8 cellular contexts compared by ENCODE assay signal in the genomic region with DNA sequence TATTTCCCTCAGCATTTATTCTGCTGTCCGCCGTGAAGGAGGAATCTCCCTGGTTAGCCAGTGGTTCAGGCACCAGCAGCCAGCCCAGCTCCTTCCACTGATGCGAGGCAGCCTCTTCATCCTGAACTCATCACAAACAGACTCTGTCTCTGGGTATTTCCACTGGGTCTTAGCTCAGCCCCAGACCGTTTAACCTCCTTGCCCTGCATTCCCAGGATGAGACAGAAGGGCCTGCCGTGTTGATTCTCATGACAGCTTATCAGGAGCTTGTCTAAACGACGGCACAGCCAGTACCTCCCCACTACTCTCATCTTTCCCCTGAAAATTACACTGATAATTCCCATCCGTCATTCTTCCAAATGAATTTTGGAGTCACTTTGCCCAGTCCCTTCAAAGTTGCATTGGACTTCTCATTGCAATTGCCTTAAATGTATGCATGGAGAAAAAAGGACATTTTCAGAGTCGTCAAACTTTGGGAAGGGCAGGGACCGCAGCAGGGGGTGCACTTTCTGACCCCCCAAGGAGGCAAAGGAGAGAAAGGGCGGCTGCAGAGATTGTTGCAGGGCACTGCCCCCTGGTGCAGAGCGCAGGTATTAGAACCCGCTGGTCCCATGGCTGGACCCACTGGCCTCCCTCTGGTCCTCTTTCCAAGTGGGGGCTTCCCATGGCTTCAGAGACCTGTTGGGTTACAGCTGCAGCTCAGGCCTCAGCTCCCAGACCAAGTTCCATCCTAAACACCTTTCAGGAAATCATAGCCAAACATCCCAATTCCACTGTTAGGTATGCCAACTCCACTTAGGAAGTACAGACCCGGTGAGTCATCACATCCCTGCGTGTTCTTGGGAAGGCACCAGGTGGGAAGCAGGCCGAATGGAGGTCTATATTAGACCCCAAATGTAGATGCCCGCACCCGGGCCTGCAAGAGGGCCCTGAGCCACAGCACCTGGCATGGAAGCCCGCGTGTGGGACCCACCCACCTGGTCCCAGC. TPM values are rescaled to one million over a fixed set of nuclear protein-coding genes. Genes with fewer than 3 reads are reported as not detected.
A peak's percentile ranks its signal among the peaks of the same experiment; 100 is the strongest.
DNase-seq lines count a peak whose midpoint lies in the region; ATAC-seq, FAIRE-seq and TF ChIP-seq lines count a peak whose summit lies in the region.

No MANE protein-coding gene starts in this region.

- H2AFZ ChIP-seq in K562 (ENCODE audit: low read depth, low read length): no peak overlapping the region

- FAIRE-seq in K562 (lab: Jason Lieb, UNC): peak; percentile 63

- TF ChIP-seq CTCF in Caco-2 (IDR thresholded peaks at IDR 0.05; ENCODE audit: insufficient read depth in 1 of 2, low read depth in 1 of 2, low read length in 1 of 2, severe bottlenecking in 1 of 2, unreplicated experiment in 1 of 2): peak; percentile 48 to 50
- peak; percentile 71 to 83 (median 78) for TF ChIP-seq CTCF in K562 (IDR thresholded peaks at IDR 0.05 in 2 of 3, conservative IDR thresholded peaks at IDR 0.05 in 1 of 3; ENCODE audit: insufficient read depth in 2 of 3, low read depth in 1 of 3, low read length in 3 of 3)
- TF ChIP-seq CTCF in mesothelial cell of epicardium (IDR thresholded peaks at IDR 0.05; ENCODE audit: unreplicated experiment): peak; percentile 57

- peaks cover 34% of the 10 kb centered on the region for H4K20me1 ChIP-seq in K562 (replicated peaks; ENCODE audit: control insufficient read depth, insufficient read depth, low read length)

- DNase-seq in Caco-2 (peak in 1 of 2 experiments; percentile 38), K562 (ENCODE audit: extremely low read depth in 1 of 4, low spot score in 3 of 4) (peak; percentile 44 to 68 (median 64)), mesothelial cell of epicardium (ENCODE audit: low spot score in 2 of 2, unreplicated experiment in 2 of 2) (no peak), medulla oblongata (ENCODE audit: extremely low spot score) (no peak)
- no peak for DNase-seq in CD8-positive, alpha-beta memory T cell

- TF ChIP-seq EP300 in K562 (IDR thresholded peaks at IDR 0.05; ENCODE audit: low read length): no peak

- no peaks in the 10 kb centered on the region for H3K79me2 ChIP-seq in K562 (ENCODE audit: control insufficient read depth, insufficient read depth, low read length)

- H3K9ac ChIP-seq in HUES48 (ENCODE audit: low read depth, low read length) (no peak overlapping the region), K562 (ENCODE audit: insufficient read depth in 1 of 2, low read depth in 2 of 2, low read length in 2 of 2) (no peak overlapping the region)

- peak overlapping the region; percentile 94 for H3K27ac Mint-ChIP-seq in Caco-2 (ENCODE audit: unreplicated experiment)
- H3K27ac Mint-ChIP-seq in mesothelial cell of epicardium: peak overlapping the region; percentile 99
- no peak overlapping the region for H3K27ac Mint-ChIP-seq in CD8-positive, alpha-beta memory T cell

- no peak for TF ChIP-seq POLR2A in K562 (conservative IDR thresholded peaks at IDR 0.05)

- H3K27me3 ChIP-seq in Caco-2 (replicated peaks; ENCODE audit: control insufficient read depth, insufficient read depth, low read length) (no peaks in the 10 kb centered on the region), HUES48 (ENCODE audit: control insufficient read depth, insufficient read depth, low read length) (peaks cover 14% of the 10 kb centered on the region), K562 (ENCODE audit: control insufficient read depth in 2 of 2, insufficient read depth in 2 of 2, low read length in 2 of 2) (peaks cover 27 to 71% of the 10 kb centered on the region in 2 experiments; a peak in 4 of 5 replicates)
- peaks cover 6% of the 10 kb centered on the region for H3K27me3 ChIP-seq in CD8-positive, alpha-beta memory T cell (ENCODE audit: insufficient read depth, low read length, poor library complexity, severe bottlenecking)

- POLR2A ChIA-PET in Caco-2 (lab: Charles Lee) (no interaction called here), K562 (lab: Yijun Ruan, JAX) (interaction anchor here (0.6 to 1.2 kb wide), 4 partner anchors 12 to 121 kb away, joined by 3 to 5 read pairs (median 3); no protein-coding TSS in a partner anchor)
- POLR2A ChIA-PET in CD8-positive, alpha-beta memory T cell (lab: Charles Lee): no interaction called here

- H3K9me3 Mint-ChIP-seq in Caco-2 (ENCODE audit: unreplicated experiment): no peaks in the 10 kb centered on the region
- no peaks in the 10 kb centered on the region for H3K9me3 Mint-ChIP-seq in mesothelial cell of epicardium
- H3K9me3 Mint-ChIP-seq in CD8-positive, alpha-beta memory T cell: peaks cover 0 to 2% (median 0%) of the 10 kb centered on the region in 5 donors

- H3K4me2 ChIP-seq in K562 (ENCODE audit: insufficient read depth, low read length): no peak overlapping the region

- H3K9me3 ChIP-seq in Caco-2 (no peaks in the 10 kb centered on the region), HUES48 (ENCODE audit: control insufficient read depth, insufficient read depth, low read length) (no peaks in the 10 kb centered on the region), K562 (replicated peaks; ENCODE audit: control insufficient read depth, insufficient read depth, low read depth, low read length) (no peaks in the 10 kb centered on the region)
- no peaks in the 10 kb centered on the region for H3K9me3 ChIP-seq in CD8-positive, alpha-beta memory T cell (ENCODE audit: low read length)

- no peaks in the 10 kb centered on the region for H3K9me1 ChIP-seq in K562 (ENCODE audit: control insufficient read depth, insufficient read depth, low read length)

- H3K4me3 Mint-ChIP-seq in Caco-2 (ENCODE audit: unreplicated experiment): no peak overlapping the region
- peak overlapping the region; percentile 2 for H3K4me3 Mint-ChIP-seq in mesothelial cell of epicardium
- H3K4me3 Mint-ChIP-seq in CD8-positive, alpha-beta memory T cell: peak overlapping the region in 1 of 7 donors; percentile 10

- CTCF ChIA-PET in Caco-2 (lab: Charles Lee) (interaction anchor here (0.6 to 1.2 kb wide), 4 partner anchors 27 to 1233 kb away, joined by 3 to 5 read pairs (median 4); no protein-coding TSS in a partner anchor), K562 (lab: Yijun Ruan, JAX; ENCODE audit: low intra/inter-chr PET ratio) (interaction anchor here (0.6 kb wide), 1 partner anchor 49 kb away, joined by 4 read pairs; no protein-coding TSS in a partner anchor)
- CTCF ChIA-PET in CD8-positive, alpha-beta memory T cell (lab: Charles Lee): interaction anchor here (0.7 to 2.4 kb wide), 6 partner anchors 39 to 162 kb away, joined by 3 to 12 read pairs (median 6); no protein-coding TSS in a partner anchor

- H3K36me3 Mint-ChIP-seq in Caco-2 (ENCODE audit: insufficient read depth, unreplicated experiment) (peaks cover 5% of the 10 kb centered on the region), mesothelial cell of epicardium (no peaks in the 10 kb centered on the region)
- H3K36me3 Mint-ChIP-seq in CD8-positive, alpha-beta memory T cell: no peaks in the 10 kb centered on the region

- H3K27ac ChIP-seq in HUES48 (ENCODE audit: low read depth, low read length) (peak overlapping the region; percentile 18), K562 (ENCODE audit: extremely low read depth, low read depth, low read length) (no peak overlapping the region)
- no peak overlapping the region for H3K27ac ChIP-seq in CD8-positive, alpha-beta memory T cell (ENCODE audit: low read depth, low read length)

- intact Hi-C loops in Caco-2 (cut with micrococcal nuclease; ENCODE audit: unreplicated experiment): loop anchor here (1.0 kb wide), 2 partner anchors 50 to 124 kb away; no protein-coding TSS in a partner anchor
- intact Hi-C loops in K562 (cut with micrococcal nuclease): no loop called here

- BruUV-seq in Caco-2 (replicated peaks; lab: Mats Ljungman, UMichigan): no TSS peak
- BruUV-seq in K562 (replicated peaks; lab: Mats Ljungman, UMichigan): no TSS peak

- H3K36me3 ChIP-seq in Caco-2 (ENCODE audit: control insufficient read depth, insufficient read depth, low read length) (no peaks in the 10 kb centered on the region), HUES48 (ENCODE audit: control insufficient read depth, insufficient read depth, low read length) (no peaks in the 10 kb centered on the region), K562 (ENCODE audit: control insufficient read depth, insufficient read depth, low read length) (no peaks in the 10 kb centered on the region)
- no peaks in the 10 kb centered on the region for H3K36me3 ChIP-seq in CD8-positive, alpha-beta memory T cell (ENCODE audit: insufficient read depth, low read length)

- 8% methylated on average over 20 of the region's 20 CpGs for WGBS in K562 (ENCODE audit: insufficient coverage, low coverage, missing lambda C conversion rate)

- peak; percentile 57 to 91; a peak in 3 of 4 replicates for TF ChIP-seq RAD21 in K562 (CRISPR knock-in tag; conservative IDR thresholded peaks at IDR 0.05 in 1 of 2, IDR thresholded peaks at IDR 0.05 in 1 of 2)

- no peaks in the 10 kb centered on the region for H3K27me3 Mint-ChIP-seq in Caco-2 (ENCODE audit: insufficient read depth, unreplicated experiment)
- H3K27me3 Mint-ChIP-seq in mesothelial cell of epicardium (ENCODE audit: low read depth): peaks cover 4% of the 10 kb centered on the region
- peaks cover 9 to 32% of the 10 kb centered on the region in 2 donors for H3K27me3 Mint-ChIP-seq in CD8-positive, alpha-beta memory T cell

- ATAC-seq in K562 (peak; percentile 44), GM19351 (IDR thresholded peaks at IDR 0.05; ENCODE audit: unreplicated experiment) (no peak), GM21360 (IDR thresholded peaks at IDR 0.05; ENCODE audit: unreplicated experiment) (no peak)

- peaks cover 47% of the 10 kb centered on the region for H3K4me1 ChIP-seq in Caco-2
- peaks cover 38% of the 10 kb centered on the region for H3K4me1 ChIP-seq in HUES48 (ENCODE audit: control insufficient read depth, insufficient read depth, low read length)
- H3K4me1 ChIP-seq in K562 (replicated peaks in 1 of 2; ENCODE audit: control insufficient read depth in 2 of 2, insufficient read depth in 2 of 2, low read length in 2 of 2): peaks cover 4 to 31% of the 10 kb centered on the region in 2 experiments; a peak in 3 of 5 replicates
- H3K4me1 ChIP-seq in CD8-positive, alpha-beta memory T cell (ENCODE audit: insufficient read depth, low read length): peaks cover 8% of the 10 kb centered on the region

- no peak overlapping the region for H3K4me3 ChIP-seq in Caco-2 (ENCODE audit: low read depth, low read length)
- no peak overlapping the region for H3K4me3 ChIP-seq in HUES48 (ENCODE audit: low read depth, low read length)
- H3K4me3 ChIP-seq in K562: no peak overlapping the region
- no peak overlapping the region for H3K4me3 ChIP-seq in CD8-positive, alpha-beta memory T cell (ENCODE audit: low read length)

- H3K4me1 Mint-ChIP-seq in Caco-2 (ENCODE audit: low read depth, unreplicated experiment) (peaks cover 27% of the 10 kb centered on the region), mesothelial cell of epicardium (peaks cover 67% of the 10 kb centered on the region)
- H3K4me1 Mint-ChIP-seq in CD8-positive, alpha-beta memory T cell: peaks cover 6 to 18% (median 15%) of the 10 kb centered on the region in 3 donors

- in situ Hi-C loops in K562 (cut with MboI): no loop called here

RNA-seq across cellular contexts. Expression of a gene that starts 3.7 kb away (rescaled TPM):
- total RNA-seq in Caco-2 (2022): 12.1 and 13.3 TPM in 2 replicates
- total RNA-seq in K562 (2011; cell fraction: chromatin; rRNA removed; ENCODE audit: low replicate concordance): 0.90 and 2.1 TPM in 2 replicates
- 1.6 and 1.8 TPM in 2 replicates for total RNA-seq in K562 (2011; cell fraction: nucleolus; rRNA removed)
- 0.73 and 0.99 TPM in 2 replicates for total RNA-seq in K562 (2011; cell fraction: nucleoplasm; rRNA removed)
- 0.04 and 0.32 TPM in 2 replicates for total RNA-seq in K562 (2014; rRNA removed)
- not detected in 2 replicates for total RNA-seq in K562 (2014; rRNA removed; fragmentation: Illumina TruSeq; extraction: Trizol)
- 0.11 and 0.14 TPM in 2 replicates for total RNA-seq in K562 (2015; rRNA removed; fragmentation: Illumina TruSeq; extraction: Trizol)
- total RNA-seq in K562 (2021): 0.40 and 1.7 TPM in 2 replicates
- polyA plus RNA-seq in K562 (2011; rRNA removed): 0.03 and 0.16 TPM in 2 replicates
- polyA plus RNA-seq in K562 (2011; cell fraction: cytosol; rRNA removed): 0.03 and 0.10 TPM in 2 replicates
- polyA plus RNA-seq in K562 (2011; cell fraction: nucleus; rRNA removed): 1.3 and 1.8 TPM in 2 replicates
- polyA plus RNA-seq in K562 (2012): 0.51 and 14.3 TPM in 2 replicates
- 0.04 and 0.24 TPM in 2 replicates for polyA plus RNA-seq in K562 (2014; fragmentation: Illumina TruSeq; extraction: Trizol)
- polyA plus RNA-seq in K562 (2014; fragmentation: Nextera tagmentation; extraction: Ambion mirVana): not detected
- polyA plus RNA-seq in K562 (2014; rRNA removed): 0.25 and 0.65 TPM in 2 replicates
- not detected in 2 replicates for polyA minus RNA-seq in K562 (2011; rRNA and poly(A)+ RNA removed)
- not detected in 2 replicates for polyA minus RNA-seq in K562 (2011; cell fraction: cytosol; rRNA and poly(A)+ RNA removed)
- 0.27 and 0.67 TPM in 2 replicates for polyA minus RNA-seq in K562 (2011; cell fraction: nucleus; rRNA and poly(A)+ RNA removed)
- total RNA-seq in mesothelial cell of epicardium: 194 to 209 TPM (median 204 TPM) in 3 replicates
- 10 to 100 TPM; 10.8 to 12.0 TPM for total RNA-seq in CD8-positive, alpha-beta memory T cell
- 3.4 TPM for polyA plus RNA-seq in CD8-positive, alpha-beta memory T cell

RNA-seq across cellular contexts. Expression of a gene that starts 9.8 kb away (rescaled TPM):
- total RNA-seq in Caco-2 (2022) (39.0 and 43.9 TPM in 2 replicates), K562 (2014; rRNA removed) (4.6 and 5.1 TPM in 2 replicates), K562 (2014; rRNA removed; fragmentation: Illumina TruSeq; extraction: Trizol) (5.0 and 5.2 TPM in 2 replicates), K562 (2015; rRNA removed; fragmentation: Illumina TruSeq; extraction: Trizol) (5.7 and 6.2 TPM in 2 replicates), K562 (2021) (8.4 and 8.9 TPM in 2 replicates), mesothelial cell of epicardium (15.1 to 15.9 TPM (median 15.7 TPM) in 3 replicates)
- 5.9 and 9.5 TPM in 2 replicates for total RNA-seq in K562 (2011; cell fraction: chromatin; rRNA removed; ENCODE audit: low replicate concordance)
- 7.4 and 8.7 TPM in 2 replicates for total RNA-seq in K562 (2011; cell fraction: nucleolus; rRNA removed)
- total RNA-seq in K562 (2011; cell fraction: nucleoplasm; rRNA removed): 7.7 and 9.1 TPM in 2 replicates
- polyA plus RNA-seq in K562 (2011; rRNA removed) (9.9 and 11.0 TPM in 2 replicates), K562 (2014; fragmentation: Illumina TruSeq; extraction: Trizol) (9.7 and 10.0 TPM in 2 replicates), K562 (2014; fragmentation: Nextera tagmentation; extraction: Ambion mirVana) (1 to 10 TPM; 1.6 to 1.9 TPM), K562 (2014; rRNA removed) (6.8 and 7.1 TPM in 2 replicates)
- 10.9 and 11.7 TPM in 2 replicates for polyA plus RNA-seq in K562 (2011; cell fraction: cytosol; rRNA removed)
- 6.1 and 6.5 TPM in 2 replicates for polyA plus RNA-seq in K562 (2011; cell fraction: nucleus; rRNA removed)
- polyA plus RNA-seq in K562 (2012): 9.3 and 18.8 TPM in 2 replicates
- 5.7 and 7.5 TPM in 2 replicates for polyA minus RNA-seq in K562 (2011; rRNA and poly(A)+ RNA removed)
- 5.6 and 7.6 TPM in 2 replicates for polyA minus RNA-seq in K562 (2011; cell fraction: cytosol; rRNA and poly(A)+ RNA removed)
- polyA minus RNA-seq in K562 (2011; cell fraction: nucleus; rRNA and poly(A)+ RNA removed): 2.2 and 3.7 TPM in 2 replicates
- total RNA-seq in CD8-positive, alpha-beta memory T cell: 10 to 100 TPM; 18.9 to 21.1 TPM
- 47.7 TPM for polyA plus RNA-seq in CD8-positive, alpha-beta memory T cell

RNA-seq across cellular contexts. Expression of a gene that starts 34.9 kb away (rescaled TPM):
- 25.1 and 31.6 TPM in 2 replicates for total RNA-seq in Caco-2 (2022)
- total RNA-seq in K562 (2011; cell fraction: chromatin; rRNA removed; ENCODE audit: low replicate concordance): 77.5 and 153 TPM in 2 replicates
- total RNA-seq in K562 (2011; cell fraction: nucleolus; rRNA removed): 74.2 and 75.4 TPM in 2 replicates
- total RNA-seq in K562 (2011; cell fraction: nucleoplasm; rRNA removed): 71.3 and 71.5 TPM in 2 replicates
- 30.1 and 39.3 TPM in 2 replicates for total RNA-seq in K562 (2014; rRNA removed)
- 11.0 and 14.7 TPM in 2 replicates for total RNA-seq in K562 (2014; rRNA removed; fragmentation: Illumina TruSeq; extraction: Trizol)
- 21.3 and 22.1 TPM in 2 replicates for total RNA-seq in K562 (2015; rRNA removed; fragmentation: Illumina TruSeq; extraction: Trizol)
- total RNA-seq in K562 (2021): 30.9 and 34.7 TPM in 2 replicates
- 47.1 and 54.8 TPM in 2 replicates for polyA plus RNA-seq in K562 (2011; rRNA removed)
- 66.9 and 81.5 TPM in 2 replicates for polyA plus RNA-seq in K562 (2011; cell fraction: cytosol; rRNA removed)
- 139 and 154 TPM in 2 replicates for polyA plus RNA-seq in K562 (2011; cell fraction: nucleus; rRNA removed)
- 30.5 and 35.0 TPM in 2 replicates for polyA plus RNA-seq in K562 (2012)
- polyA plus RNA-seq in K562 (2014; fragmentation: Illumina TruSeq; extraction: Trizol): 32.5 and 40.4 TPM in 2 replicates
- polyA plus RNA-seq in K562 (2014; fragmentation: Nextera tagmentation; extraction: Ambion mirVana): 1 to 10 TPM; 4.3 to 4.7 TPM
- polyA plus RNA-seq in K562 (2014; rRNA removed): 51.8 and 55.9 TPM in 2 replicates
- polyA minus RNA-seq in K562 (2011; rRNA and poly(A)+ RNA removed): 14.7 and 17.8 TPM in 2 replicates
- 18.6 and 19.5 TPM in 2 replicates for polyA minus RNA-seq in K562 (2011; cell fraction: cytosol; rRNA and poly(A)+ RNA removed)
- 38.8 and 57.4 TPM in 2 replicates for polyA minus RNA-seq in K562 (2011; cell fraction: nucleus; rRNA and poly(A)+ RNA removed)
- total RNA-seq in mesothelial cell of epicardium: 20.8 to 26.4 TPM (median 21.4 TPM) in 3 replicates
- 10 to 100 TPM; 26.1 to 30.7 TPM for total RNA-seq in CD8-positive, alpha-beta memory T cell
- 33.8 TPM for polyA plus RNA-seq in CD8-positive, alpha-beta memory T cell

RNA-seq across cellular contexts. Expression of a gene that starts 37.3 kb away (rescaled TPM):
- total RNA-seq in Caco-2 (2022): 11.7 and 11.9 TPM in 2 replicates
- total RNA-seq in K562 (2011; cell fraction: chromatin; rRNA removed; ENCODE audit: low replicate concordance): 4.9 and 25.6 TPM in 2 replicates
- 10.5 and 13.5 TPM in 2 replicates for total RNA-seq in K562 (2011; cell fraction: nucleolus; rRNA removed)
- total RNA-seq in K562 (2011; cell fraction: nucleoplasm; rRNA removed): 6.2 and 6.6 TPM in 2 replicates
- total RNA-seq in K562 (2014; rRNA removed): 0.49 and 0.50 TPM in 2 replicates
- 0.07 and 0.10 TPM in 2 replicates for total RNA-seq in K562 (2014; rRNA removed; fragmentation: Illumina TruSeq; extraction: Trizol)
- total RNA-seq in K562 (2015; rRNA removed; fragmentation: Illumina TruSeq; extraction: Trizol): 0.40 and 0.41 TPM in 2 replicates
- total RNA-seq in K562 (2021): 1.3 and 1.6 TPM in 2 replicates
- 0.72 and 1.1 TPM in 2 replicates for polyA plus RNA-seq in K562 (2011; rRNA removed)
- polyA plus RNA-seq in K562 (2011; cell fraction: cytosol; rRNA removed): 0.46 and 1.4 TPM in 2 replicates
- polyA plus RNA-seq in K562 (2011; cell fraction: nucleus; rRNA removed): 5.8 and 13.3 TPM in 2 replicates
- 0.87 and 0.90 TPM in 2 replicates for polyA plus RNA-seq in K562 (2012)
- polyA plus RNA-seq in K562 (2014; fragmentation: Illumina TruSeq; extraction: Trizol): 0.12 and 0.73 TPM in 2 replicates
- not detected for polyA plus RNA-seq in K562 (2014; fragmentation: Nextera tagmentation; extraction: Ambion mirVana)
- polyA plus RNA-seq in K562 (2014; rRNA removed): 0.38 and 1.1 TPM in 2 replicates
- polyA minus RNA-seq in K562 (2011; rRNA and poly(A)+ RNA removed): 0.78 and 2.1 TPM in 2 replicates
- polyA minus RNA-seq in K562 (2011; cell fraction: cytosol; rRNA and poly(A)+ RNA removed): 1.8 and 2.2 TPM in 2 replicates
- 5.8 and 11.8 TPM in 2 replicates for polyA minus RNA-seq in K562 (2011; cell fraction: nucleus; rRNA and poly(A)+ RNA removed)
- total RNA-seq in mesothelial cell of epicardium: 1.0 to 1.4 TPM (median 1.2 TPM) in 3 replicates
- total RNA-seq in CD8-positive, alpha-beta memory T cell: under 1 TPM; 0.49 to 0.63 TPM
- 0.20 TPM for polyA plus RNA-seq in CD8-positive, alpha-beta memory T cell

Comparison
In these comparisons a context has a peak if more than half of its experiments do, and no peak if none do; other contexts are left out.
1. DNase-seq: peak in K562 (4 of 4); none in mesothelial cell of epicardium (0 of 2), medulla oblongata (single experiment) and CD8-positive, alpha-beta memory T cell (0 of 5).
2. H3K27ac Mint-ChIP-seq: peak in Caco-2 (single experiment) and mesothelial cell of epicardium (single experiment); none in CD8-positive, alpha-beta memory T cell (0 of 8).
3. RNA of a gene that starts 3.7 kb away (total RNA-seq): 194 to 209 TPM in mesothelial cell of epicardium; 12.1 to 13.3 TPM in Caco-2, 10.8 to 12.0 TPM in CD8-positive, alpha-beta memory T cell and 0.04 to 2.1 TPM in K562; every median in the first group is over 10 times any median in the second.
4. Peak in every context shown above with its lines, with median percentiles within 50 percentile points of each other: CTCF ChIP-seq.